Comparison of ENCODE assay signal across 29 cellular contexts in the genomic region with DNA sequence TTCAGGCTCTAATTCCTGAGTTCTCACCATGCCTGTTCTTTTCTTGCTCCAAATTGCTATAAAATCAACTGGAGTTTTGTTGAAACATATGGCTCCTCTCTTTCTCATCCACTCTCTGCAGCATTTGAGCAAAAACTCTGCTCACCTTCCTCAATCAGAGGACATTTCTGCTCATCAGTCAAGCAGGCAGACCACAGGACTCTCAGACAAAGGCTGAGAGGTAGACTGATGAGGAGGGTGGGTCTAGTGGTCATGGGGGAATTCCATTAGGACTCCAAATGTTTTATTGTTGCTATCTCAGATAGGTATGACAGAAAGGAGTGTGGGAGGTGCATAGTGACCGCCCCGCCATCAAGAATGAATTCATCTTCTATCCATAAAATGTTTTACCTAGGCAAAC.
"Had no signal": no experiment of that assay in that cellular context is flagged by ENCODE, and none has a peak within 500 bp of the region (broad histone marks: within the 10 kb centered on the region; RNA-seq: fewer than 3 reads in every experiment).

No MANE protein-coding gene starts in this region.

- H3K4me1 ChIP-seq: esophagus squamous epithelium, left lung, psoas muscle, right atrium auricular region, suprapubic skin, transverse colon, vagina had no signal

- ATAC-seq: effector memory CD8-positive, alpha-beta T cell; left cardiac atrium; left lung; naive thymus-derived CD8-positive, alpha-beta T cell; psoas muscle; sciatic nerve; stimulated activated naive CD8-positive, alpha-beta T cell treated with anti-CD3 and anti-CD28 coated beads, Interleukin-15, amount 100 ng/mL, for 72 hours had no signal

- H3K27me3 ChIP-seq: esophagus squamous epithelium, left lung, ovary, right atrium auricular region, suprapubic skin, transverse colon, vagina had no signal

- FAIRE-seq: endometrium had no signal

- H3K27ac Mint-ChIP-seq: effector memory CD8-positive, alpha-beta T cell; immature natural killer cell; naive thymus-derived CD8-positive, alpha-beta T cell; stimulated activated naive CD8-positive, alpha-beta T cell treated with anti-CD3 and anti-CD28 coated beads, Interleukin-15, amount 100 ng/mL, for 72 hours had no signal

- H3K27ac ChIP-seq: esophagus squamous epithelium, left lung, ovary, psoas muscle, right atrium auricular region, suprapubic skin, transverse colon, vagina had no signal

- H3K4me3 Mint-ChIP-seq: effector memory CD8-positive, alpha-beta T cell; immature natural killer cell; naive thymus-derived CD8-positive, alpha-beta T cell; stimulated activated naive CD8-positive, alpha-beta T cell treated with anti-CD3 and anti-CD28 coated beads, Interleukin-15, amount 100 ng/mL, for 72 hours had no signal

- H3K27me3 Mint-ChIP-seq: effector memory CD8-positive, alpha-beta T cell; stimulated activated naive CD8-positive, alpha-beta T cell treated with anti-CD3 and anti-CD28 coated beads, Interleukin-15, amount 100 ng/mL, for 72 hours had no signal

- H3K4me3 ChIP-seq: esophagus squamous epithelium, left lung, ovary, psoas muscle, right atrium auricular region, smooth muscle cell, suprapubic skin, transverse colon, vagina had no signal

- H3K4me1 Mint-ChIP-seq: immature natural killer cell; naive thymus-derived CD8-positive, alpha-beta T cell; stimulated activated naive CD8-positive, alpha-beta T cell treated with anti-CD3 and anti-CD28 coated beads, Interleukin-15, amount 100 ng/mL, for 72 hours had no signal

- H3K9me3 ChIP-seq: esophagus squamous epithelium, ovary, psoas muscle, right atrium auricular region, suprapubic skin, transverse colon, vagina had no signal

- DNase-seq: cortex of kidney; effector memory CD8-positive, alpha-beta T cell; erythroblast; esophagus squamous epithelium; foreskin melanocyte; hypothalamus; immature natural killer cell; islet precursor cell; left cardiac atrium; left lung; mesendoderm; naive thymus-derived CD8-positive, alpha-beta T cell; occipital lobe; ovary; posterior cingulate gyrus; psoas muscle; stimulated activated CD4-positive, alpha-beta T cell treated with anti-CD3 and anti-CD28 coated beads, Interleukin-12 subunit alpha, Interleukin-12 subunit beta, amount 100 ng/mL, for 4 hours; stimulated activated CD4-positive, alpha-beta T cell treated with anti-CD3 and anti-CD28 coated beads, Interleukin-1b, Interleukin-23, amount 100 ng/mL, for 48 hours; stimulated activated CD4-positive, alpha-beta T cell treated with anti-CD3 and anti-CD28 coated beads, Interleukin-4, amount 100 ng/mL, for 1 hour; stimulated activated CD8-positive, alpha-beta memory T cell treated with anti-CD3 and anti-CD28 coated beads, Interleukin-4, amount 100 ng/mL, for 48 hours; stimulated activated naive CD4-positive, alpha-beta T cell; stimulated activated naive CD8-positive, alpha-beta T cell treated with anti-CD3 and anti-CD28 coated beads, Interleukin-15, amount 100 ng/mL, for 72 hours; transverse colon had no signal

- H3K4me2 ChIP-seq: smooth muscle cell had no signal

- H3K36me3 ChIP-seq: esophagus squamous epithelium, left lung, ovary, right atrium auricular region, suprapubic skin, transverse colon, vagina had no signal
